Comparison of ENCODE assay signal across 23 cellular contexts in the genomic region with DNA sequence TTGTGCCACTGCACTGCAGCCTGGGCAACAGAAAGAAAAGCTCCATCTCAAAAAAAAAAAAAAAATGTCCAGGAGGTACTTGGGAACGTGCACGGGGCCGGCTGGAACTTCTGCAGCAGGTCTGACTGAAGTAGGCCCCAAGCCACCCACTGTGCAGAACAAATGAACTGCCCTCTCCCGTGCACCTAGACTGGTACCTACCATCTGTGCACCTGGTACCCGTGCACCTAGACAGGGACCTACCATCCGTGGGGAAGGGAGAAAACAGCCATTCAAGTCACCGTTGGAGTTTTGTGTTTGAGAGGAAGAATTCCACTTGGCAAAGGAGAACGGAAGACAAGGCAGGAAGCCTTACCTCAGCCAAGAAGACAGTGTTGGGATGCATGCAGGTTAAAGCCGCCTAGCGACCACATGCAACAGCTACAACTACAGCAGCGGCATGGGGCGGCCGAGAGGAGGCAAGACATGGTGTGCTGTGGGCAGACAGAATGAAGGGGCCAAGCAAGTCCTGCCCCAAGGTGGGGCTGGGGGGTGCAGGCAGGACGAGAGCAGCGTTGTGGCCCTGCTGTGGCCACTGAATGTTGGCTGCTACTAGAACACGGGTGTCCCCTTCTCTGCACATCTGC. TPM values are rescaled to one million over a fixed set of nuclear protein-coding genes. Genes with fewer than 3 reads are reported as not detected.
DNase-seq lines count a peak whose midpoint lies in the region; ATAC-seq, FAIRE-seq and TF ChIP-seq lines count a peak whose summit lies in the region.
"Had no signal": no experiment of that assay in that cellular context is flagged by ENCODE, and none has a peak within 500 bp of the region (broad histone marks: within the 10 kb centered on the region; RNA-seq: fewer than 3 reads in every experiment).

No MANE protein-coding gene starts in this region.

- H3K79me2 ChIP-seq in GM23338 (replicated peaks; ENCODE audit: insufficient read depth) (no peaks in the 10 kb centered on the region), H1 (ENCODE audit: control insufficient read depth in 1 of 2, insufficient read depth in 2 of 2, low read length in 2 of 2) (no peaks in the 10 kb centered on the region)

- no peak overlapping the region for H3K27ac ChIP-seq in CD4-positive, CD25-positive, alpha-beta regulatory T cell (ENCODE audit: insufficient read depth, low read length, poor library complexity, severe bottlenecking)
- H3K27ac ChIP-seq in GM23338 (ENCODE audit: low read depth) (no peak overlapping the region), H1 (ENCODE audit: low read depth, low read length) (no peak overlapping the region)
- H3K27ac ChIP-seq: BLaER1, GM23248, stomach, tibial nerve had no signal

- H2BK120ac ChIP-seq in H1 (replicated peaks; ENCODE audit: low read depth, low read length) = no peak overlapping the region

- no peaks in the 10 kb centered on the region for H3K4me1 ChIP-seq in CD4-positive, CD25-positive, alpha-beta regulatory T cell (ENCODE audit: control insufficient read depth, insufficient read depth, low read length, poor library complexity, severe bottlenecking)
- H3K4me1 ChIP-seq in GM23338 (ENCODE audit: insufficient read depth) (peaks cover 15% of the 10 kb centered on the region; the same call in 1 of the 2 replicates), H1 (replicated peaks in 1 of 4; ENCODE audit: control insufficient read depth in 3 of 4, insufficient read depth in 4 of 4, low read length in 3 of 4) (no peaks in the 10 kb centered on the region)

- H3K9me3 Mint-ChIP-seq in CD4-positive, CD25-positive, alpha-beta regulatory T cell = peaks cover 0 to 1% (median 0%) of the 10 kb centered on the region in 7 donors
- H3K9me3 Mint-ChIP-seq in GM23338 = no peaks in the 10 kb centered on the region
- no peaks in the 10 kb centered on the region for H3K9me3 Mint-ChIP-seq in naive thymus-derived CD8-positive, alpha-beta T cell

- no peak for TF ChIP-seq POLR2A in H1 (IDR thresholded peaks at IDR 0.05; ENCODE audit: control extremely low read depth in 1 of 2, low read depth in 2 of 2, low read length in 2 of 2)

- H3K18ac ChIP-seq in H1 (ENCODE audit: extremely low read depth, low read length) = no peak overlapping the region

- H3K9me3 ChIP-seq in CD4-positive, CD25-positive, alpha-beta regulatory T cell (ENCODE audit: control insufficient read depth in 2 of 2, low read length in 2 of 2) = no peaks in the 10 kb centered on the region
- H3K9me3 ChIP-seq in H1 (ENCODE audit: insufficient read depth in 2 of 2, low read depth in 1 of 2, low read length in 1 of 2) = no peaks in the 10 kb centered on the region
- H3K9me3 ChIP-seq: BLaER1, stomach, tibial nerve had no signal

- no peak overlapping the region for H3K9ac ChIP-seq in H1 (replicated peaks in 1 of 4; ENCODE audit: extremely low read depth in 1 of 4, low read depth in 3 of 4, low read length in 3 of 4)
- H3K9ac ChIP-seq: BLaER1, GM23248 had no signal

- no peak overlapping the region for H4K5ac ChIP-seq in H1 (ENCODE audit: insufficient read length, low read depth, low read length)

- peaks cover 37% of the 10 kb centered on the region for H3K36me3 Mint-ChIP-seq in CD4-positive, CD25-positive, alpha-beta regulatory T cell
- H3K36me3 Mint-ChIP-seq in GM23338 (ENCODE audit: low read depth) = no peaks in the 10 kb centered on the region
- peaks cover 0 to 40% (median 0%) of the 10 kb centered on the region in 3 donors for H3K36me3 Mint-ChIP-seq in naive thymus-derived CD8-positive, alpha-beta T cell

- no peak overlapping the region for H4K8ac ChIP-seq in H1 (ENCODE audit: extremely low read depth, insufficient read depth, low read length)

- H3K14ac ChIP-seq in H1 (ENCODE audit: insufficient read length) = no peak overlapping the region

- H3K36me3 ChIP-seq in CD4-positive, CD25-positive, alpha-beta regulatory T cell (ENCODE audit: control insufficient read depth, insufficient read depth, low read length) = peaks cover 5% of the 10 kb centered on the region
- H3K36me3 ChIP-seq in GM23338 (ENCODE audit: insufficient read depth) (no peaks in the 10 kb centered on the region), H1 (ENCODE audit: control insufficient read depth in 2 of 4, insufficient read depth in 4 of 4, low read length in 3 of 4) (no peaks in the 10 kb centered on the region)
- H3K36me3 ChIP-seq: BLaER1 had no signal

- H3K4me2 ChIP-seq in GM23338 = no peak overlapping the region
- no peak overlapping the region for H3K4me2 ChIP-seq in H1 (ENCODE audit: insufficient read depth in 1 of 2, low read depth in 2 of 2, low read length in 2 of 2)
- H3K4me2 ChIP-seq: BLaER1 had no signal

- WGBS in H1 (ENCODE audit: extremely low coverage in 1 of 2, insufficient coverage in 1 of 2, insufficient read length in 1 of 2, insufficient replicate concordance in 2 of 2, low coverage in 1 of 2, low lambda C conversion rate in 2 of 2, missing lambda C conversion rate in 1 of 2), 2 experiments = 80% methylated on average over 16 of the region's 16 CpGs; no CpG with 5 or more reads in 1 of the 2 experiments

- no peaks in the 10 kb centered on the region for H3K27me3 ChIP-seq in CD4-positive, CD25-positive, alpha-beta regulatory T cell (ENCODE audit: control insufficient read depth, insufficient read depth, low read length)
- H3K27me3 ChIP-seq in GM23338 (ENCODE audit: insufficient read depth) = no peaks in the 10 kb centered on the region
- H3K27me3 ChIP-seq in H1 (replicated peaks in 1 of 4; ENCODE audit: control insufficient read depth in 3 of 4, extremely low read depth in 1 of 4, insufficient read depth in 3 of 4, low read length in 3 of 4) = no peaks in the 10 kb centered on the region
- H3K27me3 ChIP-seq: BLaER1, stomach, tibial nerve had no signal

- FAIRE-seq in H1 (lab: Jason Lieb, UNC) = no peak
- FAIRE-seq: small intestine had no signal

- no peak overlapping the region for H2BK5ac ChIP-seq in H1 (ENCODE audit: low read depth, low read length)

- no peak overlapping the region for H3K56ac ChIP-seq in H1 (replicated peaks; ENCODE audit: insufficient read length, low read depth, low read length)

- peak overlapping the region in 2 of 3 donors; percentile 54 to 79 for H3K27ac Mint-ChIP-seq in CD4-positive, CD25-positive, alpha-beta regulatory T cell
- H3K27ac Mint-ChIP-seq in GM23338 = no peak overlapping the region
- H3K27ac Mint-ChIP-seq in naive thymus-derived CD8-positive, alpha-beta T cell = peak overlapping the region in 6 of 10 donors; percentile 8 to 77 (median 56)

- CTCF ChIA-PET in H1 (lab: Charles Lee; ENCODE audit: partially characterized antibody) = interaction anchor here (0.7 to 3.4 kb wide), 14 partner anchors 8 to 149 kb away, joined by 3 to 17 read pairs (median 4); no protein-coding TSS in a partner anchor

- TF ChIP-seq CTCF in GM23338 (conservative IDR thresholded peaks at IDR 0.05; ENCODE audit: low read depth in 2 of 2) (peak; percentile 24 to 49; a peak in 2 of 4 replicates), H1 (IDR thresholded peaks at IDR 0.05; ENCODE audit: control extremely low read depth in 1 of 3, insufficient read depth in 1 of 3, low read depth in 1 of 3, low read length in 3 of 3) (peak; percentile 46 to 65 (median 62))

- peak; percentile 5 to 38; a peak in 1 of 4 replicates for TF ChIP-seq RAD21 in H1 (IDR thresholded peaks at IDR 0.05 in 1 of 2, conservative IDR thresholded peaks at IDR 0.05 in 1 of 2; ENCODE audit: low read depth in 2 of 2, low read length in 2 of 2)

- TF ChIP-seq EP300 in H1 (IDR thresholded peaks at IDR 0.05; ENCODE audit: borderline replicate concordance in 1 of 2, low read depth in 2 of 2, low read length in 2 of 2) = no peak

- H3K23ac ChIP-seq in H1 (ENCODE audit: insufficient read length) = no peak overlapping the region

- no peak for DNase-seq in CD4-positive, CD25-positive, alpha-beta regulatory T cell
- peak; percentile 59 for DNase-seq in GM23338 (ENCODE audit: low spot score)
- DNase-seq in H1 (ENCODE audit: low read depth in 1 of 2, low spot score in 2 of 2) = peak in 1 of 2 experiments; percentile 55
- DNase-seq in naive thymus-derived CD8-positive, alpha-beta T cell = no peak
- no peak for DNase-seq in NCI-H1436 treated with DMSO at 0.1 percent for 48 hours (lab: John Stamatoyannopoulos, UW)
- DNase-seq: ACHN; activated CD4-positive, alpha-beta T cell treated with anti-CD3 and anti-CD28 coated beads for 4 hours; activated gamma-delta T cell; activated T-cell treated with anti-CD3 and anti-CD28 coated beads, Interleukin-2, amount 50 U/mL, for 24 hours; Calu3; cerebellar nuclear complex; DMS79 treated with DMSO at 0.1 percent for 48 hours; GM23248; NCI-H1694; occipital lobe; small intestine; stomach; T-helper 2 cell had no signal

- no peaks in the 10 kb centered on the region for H3F3A ChIP-seq in GM23338 (replicated peaks; ENCODE audit: low read depth)

- H3K4me3 Mint-ChIP-seq in CD4-positive, CD25-positive, alpha-beta regulatory T cell = no peak overlapping the region
- no peak overlapping the region for H3K4me3 Mint-ChIP-seq in GM23338
- H3K4me3 Mint-ChIP-seq in naive thymus-derived CD8-positive, alpha-beta T cell = no peak overlapping the region
- H3K4me3 Mint-ChIP-seq: activated T-cell treated with anti-CD3 and anti-CD28 coated beads, Interleukin-2, amount 50 U/mL, for 24 hours had no signal

- H3K4ac ChIP-seq in H1 (replicated peaks; ENCODE audit: insufficient read length, low read depth, low read length) = no peak overlapping the region

- H3K4me1 Mint-ChIP-seq in CD4-positive, CD25-positive, alpha-beta regulatory T cell = peaks cover 21 to 68% (median 27%) of the 10 kb centered on the region in 4 donors
- H3K4me1 Mint-ChIP-seq in GM23338 = peaks cover 14% of the 10 kb centered on the region
- H3K4me1 Mint-ChIP-seq in naive thymus-derived CD8-positive, alpha-beta T cell = peaks cover 29 to 75% (median 67%) of the 10 kb centered on the region in 4 donors

- H2BK12ac ChIP-seq in H1 (ENCODE audit: low read depth, low read length) = 0 out of 2 replicates have a peak overlapping the region, but pooled peaks have one; percentile 4

- H4K20me1 ChIP-seq in GM23338 (replicated peaks; ENCODE audit: insufficient read depth) = peaks cover 7% of the 10 kb centered on the region
- H4K20me1 ChIP-seq in H1 (replicated peaks in 1 of 2; ENCODE audit: control insufficient read depth in 1 of 2, insufficient read depth in 2 of 2, low read length in 2 of 2) = peaks cover 0 to 1% of the 10 kb centered on the region in 2 experiments
- H4K20me1 ChIP-seq: BLaER1 had no signal

- no peak overlapping the region for H2BK20ac ChIP-seq in H1 (ENCODE audit: low read length)

- H3K79me1 ChIP-seq in H1 (ENCODE audit: low read depth, low read length) = no peaks in the 10 kb centered on the region; the same call in 1 of the 2 replicates

- H2BK15ac ChIP-seq in H1 (ENCODE audit: low read length) = peak overlapping the region; percentile 31

- H3K23me2 ChIP-seq in H1 (ENCODE audit: low read depth, low read length) = no peaks in the 10 kb centered on the region

- no peaks in the 10 kb centered on the region for H3K27me3 Mint-ChIP-seq in CD4-positive, CD25-positive, alpha-beta regulatory T cell
- peaks cover 3% of the 10 kb centered on the region for H3K27me3 Mint-ChIP-seq in GM23338 (ENCODE audit: insufficient read depth, low read depth, poor library complexity)
- no peaks in the 10 kb centered on the region for H3K27me3 Mint-ChIP-seq in naive thymus-derived CD8-positive, alpha-beta T cell
- H3K27me3 Mint-ChIP-seq: activated T-cell treated with anti-CD3 and anti-CD28 coated beads, Interleukin-2, amount 50 U/mL, for 24 hours had no signal

- H4K91ac ChIP-seq in H1 (replicated peaks; ENCODE audit: insufficient read length, low read length) = no peak overlapping the region

- POLR2A ChIA-PET in H1 (lab: Charles Lee; ENCODE audit: partially characterized antibody) = no interaction called here
- POLR2A ChIA-PET in naive thymus-derived CD8-positive, alpha-beta T cell (lab: Charles Lee) = interaction anchor here (0.6 to 1.2 kb wide), 3 partner anchors 16 to 168 kb away, joined by 3 to 4 read pairs (median 3); a partner anchor contains a TSS

- H2AFZ ChIP-seq in GM23338 (no peak overlapping the region), H1 (ENCODE audit: low read length) (no peak overlapping the region)
- H2AFZ ChIP-seq: GM23248 had no signal

- no peak overlapping the region for H2AK5ac ChIP-seq in H1 (ENCODE audit: low read depth, low read length)

- H3K4me3 ChIP-seq in CD4-positive, CD25-positive, alpha-beta regulatory T cell (ENCODE audit: low read depth, low read length) = no peak overlapping the region
- H3K4me3 ChIP-seq in GM23338 (no peak overlapping the region), H1 (ENCODE audit: extremely low read depth in 1 of 4, insufficient read depth in 2 of 4, low read depth in 3 of 4, low read length in 4 of 4) (no peak overlapping the region)
- H3K4me3 ChIP-seq: BLaER1, GM23248, stomach, tibial nerve had no signal

- no peaks in the 10 kb centered on the region for H3K9me2 ChIP-seq in GM23338 (ENCODE audit: insufficient read depth)

- no peak for ATAC-seq in CD4-positive, CD25-positive, alpha-beta regulatory T cell (ENCODE audit: low read depth in 2 of 2)
- ATAC-seq in GM23338 = peak; percentile 88
- no peak for ATAC-seq in naive thymus-derived CD8-positive, alpha-beta T cell
- ATAC-seq in GM19035 (IDR thresholded peaks at IDR 0.05; ENCODE audit: unreplicated experiment) = no peak
- ATAC-seq in GM21786 (IDR thresholded peaks at IDR 0.05; ENCODE audit: unreplicated experiment) = no peak
- ATAC-seq in GM21367 (IDR thresholded peaks at IDR 0.05; ENCODE audit: unreplicated experiment) = no peak

RNA-seq across cellular contexts. Expression of a gene that starts 16.1 kb away (rescaled TPM):
- total RNA-seq in CD4-positive, CD25-positive, alpha-beta regulatory T cell = 25.8 TPM
- 10 to 100 TPM; 11.3 to 15.1 (median 13.5) TPM for polyA plus RNA-seq in CD4-positive, CD25-positive, alpha-beta regulatory T cell
- total RNA-seq in GM23338 (2014; rRNA removed; shearing (Covaris generic)) = 7.9 and 8.9 TPM in 2 replicates
- polyA plus RNA-seq in GM23338 (2016; fragmentation: Nextera tagmentation; extraction: Ambion mirVana) (2.8 and 3.2 TPM in 2 replicates), H1 (2011; rRNA removed) (1.6 and 1.9 TPM in 2 replicates)
- total RNA-seq in H1 (2021; fragmentation: NEBNext Ultra II Directional; extraction: Animal tissue kit (Norgen Biotek cat#: 25700)) = 3.0 and 4.5 TPM in 2 replicates
- polyA plus RNA-seq in H1 (2011; cell fraction: cytosol; rRNA removed) = 2.4 TPM
- 1.8 TPM for polyA plus RNA-seq in H1 (2011; cell fraction: nucleus; rRNA removed)
- polyA plus RNA-seq in H1 (2012, experiment 1 of 2) = 2.3 to 3.2 TPM (median 2.6 TPM) in 4 replicates
- 1.3 TPM for polyA plus RNA-seq in H1 (2012, experiment 2 of 2)
- 3.6 TPM for polyA plus RNA-seq in H1 (2013, experiment 1 of 2)
- polyA plus RNA-seq in H1 (2013, experiment 2 of 2) = 3.3 TPM
- polyA minus RNA-seq in H1 (2011; rRNA and poly(A)+ RNA removed) = 4.4 and 6.3 TPM in 2 replicates
- polyA minus RNA-seq in H1 (2011; cell fraction: cytosol; rRNA and poly(A)+ RNA removed) = 2.9 TPM
- polyA minus RNA-seq in H1 (2011; cell fraction: nucleus; rRNA and poly(A)+ RNA removed) = 8.2 TPM
- total RNA-seq in naive thymus-derived CD8-positive, alpha-beta T cell = 10 to 100 TPM; 42.1 to 44.1 TPM
- polyA plus RNA-seq in naive thymus-derived CD8-positive, alpha-beta T cell = 10 to 100 TPM; 17.1 to 23.8 (median 17.3) TPM
